In the genomic region with DNA sequence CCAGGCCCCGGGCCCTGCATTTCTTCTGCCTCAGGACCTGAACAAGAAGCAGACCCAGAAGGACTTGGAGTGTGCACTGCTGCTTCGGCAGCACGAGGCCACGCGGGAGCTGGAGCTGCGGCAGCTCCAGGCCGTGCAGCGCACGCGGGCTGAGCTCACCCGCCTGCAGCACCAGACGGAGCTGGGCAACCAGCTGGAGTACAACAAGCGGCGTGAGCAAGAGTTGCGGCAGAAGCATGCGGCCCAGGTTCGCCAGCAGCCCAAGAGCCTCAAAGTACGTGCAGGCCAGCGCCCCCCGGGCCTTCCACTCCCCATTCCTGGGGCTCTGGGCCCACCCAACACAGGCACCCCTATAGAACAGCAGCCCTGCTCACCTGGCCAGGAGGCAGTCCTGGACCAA, we compare ENCODE assay signal across 30 cellular contexts. TPM values are rescaled to one million over a fixed set of nuclear protein-coding genes. Genes with fewer than 3 reads are reported as not detected.
"Had no signal": no experiment of that assay in that cellular context is flagged by ENCODE, and none has a peak within 500 bp of the region (broad histone marks: within the 10 kb centered on the region; RNA-seq: fewer than 3 reads in every experiment).

No MANE protein-coding gene starts in this region.

- H3K9me3 Mint-ChIP-seq: activated CD4-positive, alpha-beta memory T cell treated with anti-CD3 and anti-CD28 coated beads, Interleukin-2, amount 10 ng/mL, durations not matched to agents 7 days and 5 days; activated CD4-positive, alpha-beta T cell treated with anti-CD3 and anti-CD28 coated beads, Interleukin-2, amount 10 ng/mL, durations not matched to agents 7 days and 5 days; activated naive CD8-positive, alpha-beta T cell treated with anti-CD3 and anti-CD28 coated beads, Interleukin-2, amount 10 ng/mL, durations not matched to agents 7 days and 5 days; activated T-cell treated with anti-CD3 and anti-CD28 coated beads, Interleukin-2, amount 50 U/mL, for 4 hours; activated T-helper 17 cell treated with anti-CD3 and anti-CD28 coated beads, Interleukin-2, amount 50 U/mL, for 72 hours; effector memory CD8-positive, alpha-beta T cell; natural killer cell treated with Interleukin-12 subunit alpha and Interleukin-12 subunit beta and Interleukin-15 and Interleukin-18, amount 100 ng/mL, for 72 hours; stimulated activated memory B cell treated with anti-CD40 and anti-IgM and Interleukin-4, amounts not matched to agents 10 μg/mL and 1 μg/mL and 100 μg/mL, for 72 hours; WTC11 had no signal

- H3K4me3 ChIP-seq: gastroesophageal sphincter, lung, mucosa of descending colon, skin epidermis, stomach, thyroid gland, vagina had no signal

- ATAC-seq: activated T-cell treated with anti-CD3 and anti-CD28 coated beads, Interleukin-2, amount 50 U/mL, for 4 hours; activated T-helper 17 cell treated with anti-CD3 and anti-CD28 coated beads, Interleukin-2, amount 50 U/mL, for 72 hours; effector memory CD8-positive, alpha-beta T cell; gastroesophageal sphincter; left lobe of liver; mucosa of descending colon; natural killer cell treated with Interleukin-12 subunit alpha and Interleukin-12 subunit beta and Interleukin-15 and Interleukin-18, amount 100 ng/mL, for 72 hours; sciatic nerve; stimulated activated memory B cell treated with anti-CD40 and anti-IgM and Interleukin-4, amounts not matched to agents 10 μg/mL and 1 μg/mL and 100 μg/mL, for 72 hours; WTC11 had no signal

- H3K4me3 Mint-ChIP-seq: activated CD4-positive, alpha-beta memory T cell treated with anti-CD3 and anti-CD28 coated beads, Interleukin-2, amount 10 ng/mL, durations not matched to agents 7 days and 5 days; activated CD4-positive, alpha-beta T cell treated with anti-CD3 and anti-CD28 coated beads, Interleukin-2, amount 10 ng/mL, durations not matched to agents 7 days and 5 days; activated naive CD8-positive, alpha-beta T cell treated with anti-CD3 and anti-CD28 coated beads, Interleukin-2, amount 10 ng/mL, durations not matched to agents 7 days and 5 days; activated T-cell treated with anti-CD3 and anti-CD28 coated beads, Interleukin-2, amount 50 U/mL, for 4 hours; activated T-helper 17 cell treated with anti-CD3 and anti-CD28 coated beads, Interleukin-2, amount 50 U/mL, for 72 hours; effector memory CD8-positive, alpha-beta T cell; natural killer cell treated with Interleukin-12 subunit alpha and Interleukin-12 subunit beta and Interleukin-15 and Interleukin-18, amount 100 ng/mL, for 72 hours; stimulated activated memory B cell treated with anti-CD40 and anti-IgM and Interleukin-4, amounts not matched to agents 10 μg/mL and 1 μg/mL and 100 μg/mL, for 72 hours; WTC11 had no signal

- H3K4me1 ChIP-seq: gastroesophageal sphincter, thyroid gland, vagina had no signal

- DNase-seq: activated CD4-positive, alpha-beta memory T cell treated with anti-CD3 and anti-CD28 coated beads, Interleukin-2, amount 10 ng/mL, durations not matched to agents 7 days and 5 days; activated CD4-positive, alpha-beta T cell treated with anti-CD3 and anti-CD28 coated beads for 1 hour; activated CD4-positive, alpha-beta T cell treated with anti-CD3 and anti-CD28 coated beads, Interleukin-2, amount 10 ng/mL, durations not matched to agents 7 days and 5 days; activated naive CD8-positive, alpha-beta T cell treated with anti-CD3 and anti-CD28 coated beads, Interleukin-2, amount 10 ng/mL, durations not matched to agents 7 days and 5 days; activated T-cell treated with anti-CD3 and anti-CD28 coated beads, Interleukin-2, amount 50 U/mL, for 4 hours; brain microvascular endothelial cell; cortex of kidney; effector memory CD8-positive, alpha-beta T cell; hippocampal formation; kidney; mesendoderm; stimulated activated CD4-positive, alpha-beta T cell treated with anti-CD3 and anti-CD28 coated beads, Interleukin-4, amount 100 ng/mL, for 24 hours; stomach; T-helper 2 cell; thyroid gland; upper lobe of left lung had no signal

- H3K4me1 Mint-ChIP-seq: activated CD4-positive, alpha-beta memory T cell treated with anti-CD3 and anti-CD28 coated beads, Interleukin-2, amount 10 ng/mL, durations not matched to agents 7 days and 5 days; activated CD4-positive, alpha-beta T cell treated with anti-CD3 and anti-CD28 coated beads, Interleukin-2, amount 10 ng/mL, durations not matched to agents 7 days and 5 days; activated naive CD8-positive, alpha-beta T cell treated with anti-CD3 and anti-CD28 coated beads, Interleukin-2, amount 10 ng/mL, durations not matched to agents 7 days and 5 days; activated T-helper 17 cell treated with anti-CD3 and anti-CD28 coated beads, Interleukin-2, amount 50 U/mL, for 72 hours; stimulated activated memory B cell treated with anti-CD40 and anti-IgM and Interleukin-4, amounts not matched to agents 10 μg/mL and 1 μg/mL and 100 μg/mL, for 72 hours; WTC11 had no signal

- H3K27me3 ChIP-seq: brain microvascular endothelial cell, gastroesophageal sphincter, stomach, thyroid gland, upper lobe of left lung, vagina had no signal

- H3K27ac ChIP-seq: brain microvascular endothelial cell, gastroesophageal sphincter, stomach, thyroid gland, vagina had no signal

- H3K27me3 Mint-ChIP-seq: activated CD4-positive, alpha-beta memory T cell treated with anti-CD3 and anti-CD28 coated beads, Interleukin-2, amount 10 ng/mL, durations not matched to agents 7 days and 5 days; activated CD4-positive, alpha-beta T cell treated with anti-CD3 and anti-CD28 coated beads, Interleukin-2, amount 10 ng/mL, durations not matched to agents 7 days and 5 days; activated naive CD8-positive, alpha-beta T cell treated with anti-CD3 and anti-CD28 coated beads, Interleukin-2, amount 10 ng/mL, durations not matched to agents 7 days and 5 days; activated T-helper 17 cell treated with anti-CD3 and anti-CD28 coated beads, Interleukin-2, amount 50 U/mL, for 72 hours; effector memory CD8-positive, alpha-beta T cell; natural killer cell treated with Interleukin-12 subunit alpha and Interleukin-12 subunit beta and Interleukin-15 and Interleukin-18, amount 100 ng/mL, for 72 hours; progenitor cell of endocrine pancreas; stimulated activated memory B cell treated with anti-CD40 and anti-IgM and Interleukin-4, amounts not matched to agents 10 μg/mL and 1 μg/mL and 100 μg/mL, for 72 hours had no signal

- H3K27ac Mint-ChIP-seq: activated CD4-positive, alpha-beta memory T cell treated with anti-CD3 and anti-CD28 coated beads, Interleukin-2, amount 10 ng/mL, durations not matched to agents 7 days and 5 days; activated CD4-positive, alpha-beta T cell treated with anti-CD3 and anti-CD28 coated beads, Interleukin-2, amount 10 ng/mL, durations not matched to agents 7 days and 5 days; activated naive CD8-positive, alpha-beta T cell treated with anti-CD3 and anti-CD28 coated beads, Interleukin-2, amount 10 ng/mL, durations not matched to agents 7 days and 5 days; activated T-helper 17 cell treated with anti-CD3 and anti-CD28 coated beads, Interleukin-2, amount 50 U/mL, for 72 hours; natural killer cell treated with Interleukin-12 subunit alpha and Interleukin-12 subunit beta and Interleukin-15 and Interleukin-18, amount 100 ng/mL, for 72 hours; progenitor cell of endocrine pancreas; stimulated activated memory B cell treated with anti-CD40 and anti-IgM and Interleukin-4, amounts not matched to agents 10 μg/mL and 1 μg/mL and 100 μg/mL, for 72 hours; WTC11 had no signal

- H3K9me3 ChIP-seq: gastroesophageal sphincter, mucosa of descending colon, stomach, thyroid gland, upper lobe of left lung, vagina had no signal

RNA-seq across cellular contexts. Expression of gene DOC2A, which starts 24.6 kb away (rescaled TPM):
- total RNA-seq: activated CD4-positive, alpha-beta memory T cell treated with anti-CD3 and anti-CD28 coated beads, Interleukin-2, amount 10 ng/mL, durations not matched to agents 7 days and 5 days; activated naive CD8-positive, alpha-beta T cell treated with anti-CD3 and anti-CD28 coated beads, Interleukin-2, amount 10 ng/mL, durations not matched to agents 7 days and 5 days; myocyte; natural killer cell treated with Interleukin-12 subunit alpha and Interleukin-12 subunit beta and Interleukin-15 and Interleukin-18, amount 100 ng/mL, for 72 hours; osteoblast had no signal
